Comparison of ENCODE assay signal across 1 cellular context in genomic region chr4:153222162-153222789, GRCh38.
TF ChIP-seq lines count a peak whose summit lies in the region.

No MANE protein-coding gene starts in this region.

TF ChIP-seq in HEK293, 187 proteins besides CTCF, POLR2A, EP300 and RAD21 (continued from another document and continues in another):
- TF ChIP-seq PRDM10 (tag by site-specific recombination; IDR thresholded peaks at IDR 0.05) (0 out of 2 replicates have a peak, but pooled peaks have one; percentile 8), MEIS1 (CRISPR knock-in tag; IDR thresholded peaks at IDR 0.05; ENCODE audit: borderline replicate concordance) (no peak), ZNF16 (tag by site-specific recombination; IDR thresholded peaks at IDR 0.05; ENCODE audit: low read depth) (no peak), ZNF830 (tag by site-specific recombination; IDR thresholded peaks at IDR 0.05; ENCODE audit: low read depth) (no peak), OSR2 (tag by site-specific recombination; IDR thresholded peaks at IDR 0.05) (no peak), ZBTB10 (tag by site-specific recombination; IDR thresholded peaks at IDR 0.05) (no peak), ZNF394 (tag by site-specific recombination; IDR thresholded peaks at IDR 0.05; ENCODE audit: borderline replicate concordance) (peak; percentile 70; the same call in 1 of the 2 replicates), KLF7 (tag by site-specific recombination; IDR thresholded peaks at IDR 0.05; ENCODE audit: borderline replicate concordance) (no peak), EGR2 (tag by site-specific recombination; IDR thresholded peaks at IDR 0.05; ENCODE audit: low read depth) (no peak), ZNF324 (tag by site-specific recombination; IDR thresholded peaks at IDR 0.05) (no peak), ZNF580 (tag by site-specific recombination; IDR thresholded peaks at IDR 0.05) (no peak), PATZ1 (tag by site-specific recombination; IDR thresholded peaks at IDR 0.05) (no peak), ZNF341 (tag by site-specific recombination; IDR thresholded peaks at IDR 0.05; ENCODE audit: low read depth) (no peak), PRDM1 (tag by site-specific recombination; IDR thresholded peaks at IDR 0.05) (no peak), ZNF544 (tag by site-specific recombination; IDR thresholded peaks at IDR 0.05) (no peak), ZNF133 (tag by site-specific recombination; IDR thresholded peaks at IDR 0.05) (no peak), ZNF146 (tag by site-specific recombination; IDR thresholded peaks at IDR 0.05) (no peak), ZNF692 (tag by site-specific recombination; IDR thresholded peaks at IDR 0.05) (no peak), SP3 (tag by site-specific recombination; IDR thresholded peaks at IDR 0.05) (peak; percentile 47; the same call in 1 of the 2 replicates), PRDM4 (tag by site-specific recombination; IDR thresholded peaks at IDR 0.05) (no peak), ZNF521 (tag by site-specific recombination; IDR thresholded peaks at IDR 0.05) (no peak), ZNF473 (tag by site-specific recombination; IDR thresholded peaks at IDR 0.05) (no peak), ZIC2 (tag by site-specific recombination; IDR thresholded peaks at IDR 0.05) (no peak), ZNF362 (tag by site-specific recombination; IDR thresholded peaks at IDR 0.05) (no peak), ZNF366 (tag by site-specific recombination; conservative IDR thresholded peaks at IDR 0.05) (no peak), PRDM2 (tag by site-specific recombination; IDR thresholded peaks at IDR 0.05; ENCODE audit: borderline replicate concordance) (no peak), ZBTB20 (tag by site-specific recombination; IDR thresholded peaks at IDR 0.05) (peak; percentile 3; the same call in 1 of the 2 replicates), PBX3 (CRISPR knock-in tag; IDR thresholded peaks at IDR 0.05) (no peak), ZNF658 (tag by site-specific recombination; IDR thresholded peaks at IDR 0.05) (no peak), ZNF18 (tag by site-specific recombination; IDR thresholded peaks at IDR 0.05) (no peak), ZNF157 (tag by site-specific recombination; IDR thresholded peaks at IDR 0.05) (no peak), GFI1B (tag by site-specific recombination; IDR thresholded peaks at IDR 0.05) (no peak)
